In the genomic region with DNA sequence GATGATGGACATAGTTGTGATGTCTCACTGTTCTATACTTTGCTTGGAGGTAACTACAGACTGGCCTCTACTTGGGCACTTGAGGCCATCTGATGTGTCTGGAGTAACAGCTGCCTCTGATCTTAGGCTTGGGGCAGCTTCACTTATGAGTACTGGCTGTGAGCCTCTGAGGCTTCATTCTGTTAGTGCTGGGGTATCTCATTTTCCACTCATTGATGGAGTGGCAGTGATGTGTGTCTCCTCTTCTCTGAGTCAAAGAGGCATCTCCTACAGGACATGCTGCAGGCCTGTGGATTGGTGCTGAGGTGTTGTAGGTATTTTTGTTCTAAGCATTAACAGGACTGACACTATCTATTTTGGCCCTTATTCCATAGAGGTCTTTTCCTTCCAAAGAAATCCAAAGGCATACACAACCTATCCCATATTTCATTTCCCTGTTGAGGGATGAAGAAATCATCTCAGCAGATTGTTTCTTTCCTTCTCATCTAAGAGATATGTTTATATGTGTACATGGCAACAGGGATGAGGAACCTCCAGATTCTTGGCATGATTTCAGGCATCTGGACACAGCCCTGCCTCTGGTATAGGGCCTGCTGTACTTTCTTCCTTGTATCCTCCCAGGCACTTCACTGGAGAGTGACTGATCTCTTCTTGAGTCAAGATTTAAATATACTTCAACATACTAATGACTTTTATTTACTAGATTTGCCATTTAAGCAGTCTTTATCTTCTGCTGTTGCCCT, we compare ENCODE assay signal across 25 cellular contexts.
DNase-seq lines count a peak whose midpoint lies in the region; ATAC-seq and TF ChIP-seq lines count a peak whose summit lies in the region.
"Had no signal": no experiment of that assay in that cellular context is flagged by ENCODE, and none has a peak within 500 bp of the region (broad histone marks: within the 10 kb centered on the region; RNA-seq: fewer than 3 reads in every experiment).

No MANE protein-coding gene starts in this region.

- no peak overlapping the region for H3K4me3 ChIP-seq in smooth muscle cell
- H3K4me3 ChIP-seq: ascending aorta, PC-9, sigmoid colon, SJSA1, tibial artery had no signal

- H3F3A ChIP-seq in smooth muscle cell (ENCODE audit: low read depth) = no peaks in the 10 kb centered on the region

- H4K20me1 ChIP-seq in smooth muscle cell (ENCODE audit: low read depth) = no peaks in the 10 kb centered on the region

- H3K4me1 ChIP-seq in smooth muscle cell (ENCODE audit: low read depth) = no peaks in the 10 kb centered on the region
- H3K4me1 ChIP-seq: ascending aorta, BE2C, SJSA1, tibial artery had no signal

- no peaks in the 10 kb centered on the region for H3K27me3 ChIP-seq in smooth muscle cell (ENCODE audit: low read depth)
- H3K27me3 ChIP-seq: ascending aorta, BE2C, sigmoid colon, SJSA1, tibial artery had no signal

- H2AFZ ChIP-seq in smooth muscle cell (ENCODE audit: low read depth) = no peak overlapping the region
- H2AFZ ChIP-seq: PC-9 had no signal

- peak overlapping the region; percentile 65 for H3K9ac ChIP-seq in smooth muscle cell (ENCODE audit: low read depth)

- H3K36me3 ChIP-seq in smooth muscle cell (ENCODE audit: low read depth) = no peaks in the 10 kb centered on the region
- H3K36me3 ChIP-seq: ascending aorta, BE2C, sigmoid colon, SJSA1, tibial artery had no signal

- intact Hi-C loops in left ventricle myocardium superior (cut with micrococcal nuclease) = no loop called here

- no peaks in the 10 kb centered on the region for H3K9me3 ChIP-seq in smooth muscle cell (replicated peaks; ENCODE audit: low read depth)
- H3K9me3 ChIP-seq: ascending aorta, BE2C, sigmoid colon, SJSA1, tibial artery had no signal

- no peaks in the 10 kb centered on the region for H3K79me2 ChIP-seq in smooth muscle cell (ENCODE audit: low read depth)

- no peak for TF ChIP-seq CTCF in smooth muscle cell (IDR thresholded peaks at IDR 0.05; ENCODE audit: borderline replicate concordance, insufficient read depth, poor library complexity, severe bottlenecking)

- H3K27ac ChIP-seq in smooth muscle cell (ENCODE audit: low read depth) = peak overlapping the region; percentile 85
- H3K27ac ChIP-seq: 22Rv1, ascending aorta, PC-9, sigmoid colon, SJSA1, tibial artery, VCaP had no signal

- ATAC-seq in left ventricle myocardium superior (peak; percentile 73), GM18907 (IDR thresholded peaks at IDR 0.05; ENCODE audit: unreplicated experiment) (no peak)

- DNase-seq in DMS53 (lab: John Stamatoyannopoulos, UW) (peak; percentile 13), DMS53 treated with DMSO at 0.1 percent for 48 hours (lab: John Stamatoyannopoulos, UW; ENCODE audit: unreplicated experiment) (no peak), amniotic epithelial cell (ENCODE audit: low read depth) (peak; percentile 67), left ventricle myocardium superior (no peak), smooth muscle cell (lab: John Stamatoyannopoulos, UW; ENCODE audit: unreplicated experiment) (no peak), dedifferentiated amniotic fluid mesenchymal stem cell (ENCODE audit: extremely low spot score) (no peak)
- no peak for DNase-seq in activated CD4-positive, alpha-beta T cell treated with anti-CD3 and anti-CD28 coated beads for 48 hours
- DNase-seq: activated CD4-positive, alpha-beta memory T cell treated with anti-CD3 and anti-CD28 coated beads for 36 hours; activated naive CD4-positive, alpha-beta T cell; activated T-cell treated with anti-CD3 and anti-CD28 coated beads, Interleukin-2, amount 50 U/mL, for 1 hour; BE2C; glutamatergic neuron; naive B cell; NCI-H1417 treated with DMSO at 0.1 percent for 48 hours; NCI-H2171; sigmoid colon; stimulated activated CD4-positive, alpha-beta T cell treated with anti-CD3 and anti-CD28 coated beads, Interleukin-1b, Interleukin-23, amount 100 ng/mL, for 48 hours; stimulated activated naive CD4-positive, alpha-beta T cell treated with Interleukin-2 at 50 U/mL for 16 hours; tibial artery had no signal

- H3K4me2 ChIP-seq in smooth muscle cell = no peak overlapping the region
- H3K4me2 ChIP-seq: PC-9 had no signal

Comparison
In these comparisons a context has a peak if more than half of its experiments do, and no peak if none do; other contexts are left out.
1. DNase-seq: peak in DMS53 (single experiment) and amniotic epithelial cell (single experiment); none in DMS53 treated with DMSO at 0.1 percent for 48 hours (single experiment), left ventricle myocardium superior (single experiment), smooth muscle cell (single experiment), dedifferentiated amniotic fluid mesenchymal stem cell (single experiment) and activated CD4-positive, alpha-beta T cell treated with anti-CD3 and anti-CD28 coated beads for 48 hours (single experiment).